ENCODE assay signal across 18 cellular contexts in genomic region chr5:118984602-118985001, GRCh38. TPM values are rescaled to one million over a fixed set of nuclear protein-coding genes. Genes with fewer than 3 reads are reported as not detected.
DNase-seq lines count a peak whose midpoint lies in the region; ATAC-seq and TF ChIP-seq lines count a peak whose summit lies in the region.
"Had no signal": no experiment of that assay in that cellular context is flagged by ENCODE, and none has a peak within 500 bp of the region (broad histone marks: within the 10 kb centered on the region; RNA-seq: fewer than 3 reads in every experiment).

No MANE protein-coding gene starts in this region.

- no peak overlapping the region for H3K27ac Mint-ChIP-seq in stimulated activated naive B cell treated with anti-CD40 and anti-IgM and Interleukin-4, amounts not matched to agents 10 μg/mL and 1 μg/mL and 100 μg/mL, for 72 hours
- H3K27ac Mint-ChIP-seq: activated B cell treated with CpG ODN at 0.5 μM for 24 hours; stimulated activated effector memory CD8-positive, alpha-beta T cell treated with anti-CD3 and anti-CD28 coated beads, Interleukin-12 subunit alpha, Interleukin-12 subunit beta, amount 100 ng/mL, for 72 hours had no signal

- H3K4me3 ChIP-seq in cardiac fibroblast (replicated peaks in 1 of 2; ENCODE audit: low read depth in 2 of 2, low read length in 2 of 2): no peak overlapping the region
- H3K4me3 ChIP-seq: ascending aorta, dorsolateral prefrontal cortex, transverse colon had no signal

- no peak overlapping the region for H3K4me3 Mint-ChIP-seq in stimulated activated naive B cell treated with anti-CD40 and anti-IgM and Interleukin-4, amounts not matched to agents 10 μg/mL and 1 μg/mL and 100 μg/mL, for 72 hours
- H3K4me3 Mint-ChIP-seq: activated B cell treated with CpG ODN at 0.5 μM for 24 hours; stimulated activated effector memory CD8-positive, alpha-beta T cell treated with anti-CD3 and anti-CD28 coated beads, Interleukin-12 subunit alpha, Interleukin-12 subunit beta, amount 100 ng/mL, for 72 hours had no signal

- DNase-seq in Daoy (ENCODE audit: low read depth): peak; percentile 19
- peak; percentile 61 for DNase-seq in M059J (ENCODE audit: low read depth)
- DNase-seq in cardiac fibroblast (ENCODE audit: low read depth in 2 of 2): peak; percentile 18 to 36
- DNase-seq in myocyte (ENCODE audit: low read depth): peak; percentile 5
- DNase-seq in stimulated activated naive B cell treated with anti-CD40 and anti-IgM and Interleukin-4, amounts not matched to agents 10 μg/mL and 1 μg/mL and 100 μg/mL, for 72 hours: no peak
- DNase-seq in NCI-H345 treated with DMSO at 0.1 percent for 48 hours (lab: John Stamatoyannopoulos, UW; ENCODE audit: unreplicated experiment): no peak
- DNase-seq in HT-29 (ENCODE audit: low spot score): no peak
- no peak for DNase-seq in cerebellar nuclear complex (lab: John Stamatoyannopoulos, UW)
- DNase-seq: activated B cell treated with CpG ODN at 0.5 μM for 24 hours, C1 segment of cervical spinal cord, DMS79, dorsolateral prefrontal cortex, NCI-H2029 treated with DMSO at 0.1 percent for 48 hours, NCI-H526, T-helper 1 cell, transverse colon had no signal

- H3K36me3 Mint-ChIP-seq in stimulated activated naive B cell treated with anti-CD40 and anti-IgM and Interleukin-4, amounts not matched to agents 10 μg/mL and 1 μg/mL and 100 μg/mL, for 72 hours: peaks cover 0 to 6% of the 10 kb centered on the region in 2 donors
- H3K36me3 Mint-ChIP-seq: stimulated activated effector memory CD8-positive, alpha-beta T cell treated with anti-CD3 and anti-CD28 coated beads, Interleukin-12 subunit alpha, Interleukin-12 subunit beta, amount 100 ng/mL, for 72 hours had no signal

- no peaks in the 10 kb centered on the region for H3K27me3 Mint-ChIP-seq in stimulated activated naive B cell treated with anti-CD40 and anti-IgM and Interleukin-4, amounts not matched to agents 10 μg/mL and 1 μg/mL and 100 μg/mL, for 72 hours
- H3K27me3 Mint-ChIP-seq: activated B cell treated with CpG ODN at 0.5 μM for 24 hours had no signal

- ATAC-seq in stimulated activated naive B cell treated with anti-CD40 and anti-IgM and Interleukin-4, amounts not matched to agents 10 μg/mL and 1 μg/mL and 100 μg/mL, for 72 hours (replicated peaks): no peak
- ATAC-seq: stimulated activated effector memory CD8-positive, alpha-beta T cell treated with anti-CD3 and anti-CD28 coated beads, Interleukin-12 subunit alpha, Interleukin-12 subunit beta, amount 100 ng/mL, for 72 hours had no signal

- peaks cover 7 to 38% of the 10 kb centered on the region in 2 donors for H3K4me1 Mint-ChIP-seq in stimulated activated naive B cell treated with anti-CD40 and anti-IgM and Interleukin-4, amounts not matched to agents 10 μg/mL and 1 μg/mL and 100 μg/mL, for 72 hours

- no peak for TF ChIP-seq CTCF in cardiac fibroblast (IDR thresholded peaks at IDR 0.05; ENCODE audit: low read depth, low read length)

- no peaks in the 10 kb centered on the region for H3K9me3 Mint-ChIP-seq in stimulated activated naive B cell treated with anti-CD40 and anti-IgM and Interleukin-4, amounts not matched to agents 10 μg/mL and 1 μg/mL and 100 μg/mL, for 72 hours
- H3K9me3 Mint-ChIP-seq: activated B cell treated with CpG ODN at 0.5 μM for 24 hours; stimulated activated effector memory CD8-positive, alpha-beta T cell treated with anti-CD3 and anti-CD28 coated beads, Interleukin-12 subunit alpha, Interleukin-12 subunit beta, amount 100 ng/mL, for 72 hours had no signal

RNA-seq across cellular contexts. Expression of gene DTWD2, which starts 3.7 kb away (rescaled TPM):
- total RNA-seq in Daoy (2014; rRNA removed; shearing (Covaris generic)): 10.7 and 12.0 TPM in 2 replicates
- 8.2 and 8.4 TPM in 2 replicates for total RNA-seq in M059J (2014; rRNA removed; shearing (Covaris generic))
- total RNA-seq in myocyte: 23.8 and 24.4 TPM in 2 replicates
- polyA plus RNA-seq in myocyte (2012): 5.2 TPM
- total RNA-seq in HT-29 (2014; rRNA removed; shearing (Covaris generic)): 10.9 and 15.7 TPM in 2 replicates

Comparison
In these comparisons a context has a peak if more than half of its experiments do, and no peak if none do; other contexts are left out.
1. DNase-seq: peak in Daoy (single experiment), M059J (single experiment), cardiac fibroblast (2 of 2) and myocyte (single experiment); none in stimulated activated naive B cell treated with anti-CD40 and anti-IgM and Interleukin-4, amounts not matched to agents 10 μg/mL and 1 μg/mL and 100 μg/mL, for 72 hours (single experiment), NCI-H345 treated with DMSO at 0.1 percent for 48 hours (single experiment), HT-29 (single experiment) and cerebellar nuclear complex (0 of 2).